ENCODE assay signal across 21 cellular contexts in genomic region chr12:79191391-79191790, GRCh38.
"Had no signal": no experiment of that assay in that cellular context is flagged by ENCODE, and none has a peak within 500 bp of the region (broad histone marks: within the 10 kb centered on the region; RNA-seq: fewer than 3 reads in every experiment).

No MANE protein-coding gene starts in this region.

- H3K36me3 ChIP-seq: colonic mucosa, esophagus squamous epithelium, neutrophil, tibial artery had no signal

- ATAC-seq: activated CD8-positive, alpha-beta T cell treated with anti-CD3 and anti-CD28 coated beads for 36 hours; activated T-cell treated with anti-CD3 and anti-CD28 coated beads, Interleukin-2, amount 50 U/mL, for 72 hours; left lobe of liver; naive thymus-derived CD8-positive, alpha-beta T cell had no signal

- H3K9me3 ChIP-seq: colonic mucosa, esophagus squamous epithelium, neutrophil, tibial artery had no signal

- H3K4me1 ChIP-seq: colonic mucosa, esophagus squamous epithelium had no signal

- H3K9me3 Mint-ChIP-seq: activated CD8-positive, alpha-beta T cell treated with anti-CD3 and anti-CD28 coated beads for 36 hours; brain had no signal

- H3K79me2 ChIP-seq: hepatocyte had no signal

- H3K4me1 Mint-ChIP-seq: naive thymus-derived CD8-positive, alpha-beta T cell had no signal

- DNase-seq: activated CD4-positive, alpha-beta T cell treated with anti-CD3 and anti-CD28 coated beads for 48 hours; activated CD8-positive, alpha-beta memory T cell treated with anti-CD3 and anti-CD28 coated beads, Interleukin-2, amount 50 U/mL, for 4 hours; activated CD8-positive, alpha-beta T cell treated with anti-CD3 and anti-CD28 coated beads for 36 hours; activated gamma-delta T cell; activated T-cell treated with anti-CD3 and anti-CD28 coated beads, Interleukin-2, amount 50 U/mL, for 72 hours; amniotic stem cell; central memory CD4-positive, alpha-beta T cell; colonic mucosa; esophagus squamous epithelium; islet precursor cell; naive thymus-derived CD8-positive, alpha-beta T cell; posterior cingulate gyrus; retina; stimulated activated CD4-positive, alpha-beta T cell treated with anti-CD3 and anti-CD28 coated beads, Interleukin-2, amount 100 ng/mL, for 48 hours; stimulated activated naive CD4-positive, alpha-beta T cell; tibial artery had no signal

- H3K4me3 ChIP-seq: colonic mucosa, esophagus squamous epithelium, hepatocyte, tibial artery had no signal

- H2AFZ ChIP-seq: hepatocyte had no signal

- H3K27me3 ChIP-seq: colonic mucosa, esophagus squamous epithelium, hepatocyte, neutrophil, tibial artery had no signal

- H3K27ac ChIP-seq: colonic mucosa, esophagus squamous epithelium, hepatocyte, neutrophil, tibial artery had no signal

- H3K4me3 Mint-ChIP-seq: activated CD8-positive, alpha-beta T cell treated with anti-CD3 and anti-CD28 coated beads for 36 hours; activated naive CD8-positive, alpha-beta T cell; activated T-cell treated with anti-CD3 and anti-CD28 coated beads, Interleukin-2, amount 50 U/mL, for 72 hours; brain; naive thymus-derived CD8-positive, alpha-beta T cell had no signal

- H3K27me3 Mint-ChIP-seq: activated CD8-positive, alpha-beta T cell treated with anti-CD3 and anti-CD28 coated beads for 36 hours; activated naive CD8-positive, alpha-beta T cell; brain; naive thymus-derived CD8-positive, alpha-beta T cell had no signal

- H3K4me2 ChIP-seq: hepatocyte had no signal

- H3K27ac Mint-ChIP-seq: activated CD8-positive, alpha-beta T cell treated with anti-CD3 and anti-CD28 coated beads for 36 hours; activated naive CD8-positive, alpha-beta T cell; activated T-cell treated with anti-CD3 and anti-CD28 coated beads, Interleukin-2, amount 50 U/mL, for 72 hours; brain had no signal

- H3K36me3 Mint-ChIP-seq: activated naive CD8-positive, alpha-beta T cell; brain; naive thymus-derived CD8-positive, alpha-beta T cell had no signal
